ENCODE assay signal across 1 cellular context in genomic region chr10:97635577-97635976, GRCh38.
A peak's percentile ranks its signal among the peaks of the same experiment; 100 is the strongest.
TF ChIP-seq lines count a peak whose summit lies in the region.

No MANE protein-coding gene starts in this region.

TF ChIP-seq in HEK293, 187 proteins besides CTCF, POLR2A, EP300 and RAD21 (continued from another document):
- no peak for TF ChIP-seq PRDM1 (tag by site-specific recombination; IDR thresholded peaks at IDR 0.05)
- peak; percentile 70 for TF ChIP-seq ZXDB (tag by site-specific recombination; IDR thresholded peaks at IDR 0.05)
- no peak for TF ChIP-seq ZNF114 (tag by site-specific recombination; IDR thresholded peaks at IDR 0.05)
- TF ChIP-seq ZNF140 (tag by site-specific recombination; IDR thresholded peaks at IDR 0.05): peak; percentile 93
- TF ChIP-seq ZNF558 (tag by site-specific recombination; IDR thresholded peaks at IDR 0.05): peak; percentile 88
- TF ChIP-seq PRDM10 (tag by site-specific recombination; IDR thresholded peaks at IDR 0.05): no peak
- TF ChIP-seq KLF16 (tag by site-specific recombination; IDR thresholded peaks at IDR 0.05): no peak
- peak; percentile 60 for TF ChIP-seq ZNF629 (tag by site-specific recombination; IDR thresholded peaks at IDR 0.05)
- TF ChIP-seq ZNF341 (tag by site-specific recombination; IDR thresholded peaks at IDR 0.05; ENCODE audit: low read depth): peak; percentile 35; the same call in 1 of the 2 replicates
- peak; percentile 96 for TF ChIP-seq ZNF518A (tag by site-specific recombination; conservative IDR thresholded peaks at IDR 0.05; ENCODE audit: low read depth)
- TF ChIP-seq EGR2 (tag by site-specific recombination; IDR thresholded peaks at IDR 0.05; ENCODE audit: low read depth): no peak
- 0 out of 2 replicates have a peak, but pooled peaks have one; percentile 42 for TF ChIP-seq ZBTB1 (tag by site-specific recombination; IDR thresholded peaks at IDR 0.05)
- peak; percentile 80 for TF ChIP-seq ZBTB11 (tag by site-specific recombination; conservative IDR thresholded peaks at IDR 0.05; ENCODE audit: low read depth)
- peak; percentile 90; the same call in 1 of the 2 replicates for TF ChIP-seq ZNF354C (tag by site-specific recombination; IDR thresholded peaks at IDR 0.05; ENCODE audit: borderline replicate concordance, low read depth)
- TF ChIP-seq ZNF623 (tag by site-specific recombination; IDR thresholded peaks at IDR 0.05): peak; percentile 83
- no peak for TF ChIP-seq ZNF211 (tag by site-specific recombination; IDR thresholded peaks at IDR 0.05; ENCODE audit: low read depth)
- peak; percentile 55; the same call in 1 of the 2 replicates for TF ChIP-seq ZNF639 (tag by site-specific recombination; IDR thresholded peaks at IDR 0.05)
- TF ChIP-seq ZNF555 (tag by site-specific recombination; conservative IDR thresholded peaks at IDR 0.05): peak; percentile 87
- no peak; the same call in 1 of the 2 replicates for TF ChIP-seq MYNN (tag by site-specific recombination; IDR thresholded peaks at IDR 0.05; ENCODE audit: borderline replicate concordance)
- no peak for TF ChIP-seq ZNF624 (tag by site-specific recombination; IDR thresholded peaks at IDR 0.05)
- TF ChIP-seq ZNF404 (tag by site-specific recombination; IDR thresholded peaks at IDR 0.05): peak; percentile 93
- TF ChIP-seq ZNF560 (tag by site-specific recombination; IDR thresholded peaks at IDR 0.05; ENCODE audit: borderline replicate concordance): peak; percentile 82
- TF ChIP-seq ZNF292 (tag by site-specific recombination; IDR thresholded peaks at IDR 0.05; ENCODE audit: borderline replicate concordance, low read depth): 0 out of 2 replicates have a peak, but pooled peaks have one; percentile 56
- 0 out of 2 replicates have a peak, but pooled peaks have one; percentile 45 for TF ChIP-seq ZNF155 (tag by site-specific recombination; IDR thresholded peaks at IDR 0.05)
- peak; percentile 71 for TF ChIP-seq REST (tag by site-specific recombination; IDR thresholded peaks at IDR 0.05)
- TF ChIP-seq AEBP2 (tag by site-specific recombination; IDR thresholded peaks at IDR 0.05; ENCODE audit: borderline replicate concordance): 0 out of 2 replicates have a peak, but pooled peaks have one; percentile 58
- TF ChIP-seq ZNF133 (tag by site-specific recombination; IDR thresholded peaks at IDR 0.05): no peak
- peak; percentile 55; the same call in 1 of the 2 replicates for TF ChIP-seq GFI1B (tag by site-specific recombination; IDR thresholded peaks at IDR 0.05)
- TF ChIP-seq ZBTB8A (tag by site-specific recombination; IDR thresholded peaks at IDR 0.05): peak; percentile 80
- TF ChIP-seq ZNF658 (tag by site-specific recombination; IDR thresholded peaks at IDR 0.05): no peak
- no peak for TF ChIP-seq ZNF2 (tag by site-specific recombination; IDR thresholded peaks at IDR 0.05)
- peak; percentile 57; the same call in 1 of the 2 replicates for TF ChIP-seq ZNF580 (tag by site-specific recombination; IDR thresholded peaks at IDR 0.05)
- peak; percentile 36; the same call in 1 of the 2 replicates for TF ChIP-seq ZBTB7A (tag by site-specific recombination; IDR thresholded peaks at IDR 0.05; ENCODE audit: low read depth)
- peak; percentile 98 for TF ChIP-seq ZNF394 (tag by site-specific recombination; IDR thresholded peaks at IDR 0.05; ENCODE audit: borderline replicate concordance)
